1 cellular context compared by ENCODE assay signal in the genomic region with DNA sequence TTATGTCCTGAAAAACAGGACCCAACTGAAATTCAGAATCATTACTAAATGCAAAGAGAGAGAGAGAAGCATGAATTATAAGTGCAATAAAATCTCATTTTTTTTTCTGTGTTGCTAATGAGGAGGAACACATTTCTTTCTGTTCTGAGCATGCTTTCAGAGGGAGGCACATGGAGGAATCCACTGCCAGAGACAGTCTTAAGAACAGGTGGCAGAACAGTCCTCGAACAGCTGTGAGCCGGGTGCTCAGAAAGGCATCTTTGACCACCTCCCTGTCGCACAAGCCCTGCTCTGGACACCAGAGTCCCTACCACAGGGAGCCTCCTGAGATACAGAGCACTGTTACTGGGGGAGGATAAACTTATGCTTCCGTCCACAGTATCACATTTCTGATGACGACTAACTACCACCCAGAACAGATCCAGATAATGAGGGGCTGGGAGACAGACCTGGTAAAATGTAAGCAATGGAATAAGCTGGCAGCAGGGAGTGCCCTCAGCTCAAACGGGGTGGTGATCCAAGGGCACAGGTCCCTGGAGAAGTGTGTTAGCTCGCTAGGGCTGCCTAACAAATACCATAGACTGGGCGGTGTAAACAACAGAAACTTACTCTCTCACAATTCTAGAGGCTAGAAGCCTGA.
TF ChIP-seq lines count a peak whose summit lies in the region.

No MANE protein-coding gene starts in this region.

TF ChIP-seq in HCT116, 20 proteins besides CTCF, POLR2A, EP300 and RAD21 (continued from another document):
- TF ChIP-seq EGR1 (IDR thresholded peaks at IDR 0.05; ENCODE audit: low read depth), result no peak
- TF ChIP-seq JUND (IDR thresholded peaks at IDR 0.05), result no peak
- TF ChIP-seq EZH2phosphoT487 (IDR thresholded peaks at IDR 0.05; ENCODE audit: borderline replicate concordance), result no peak
- no peak for TF ChIP-seq CEBPB (IDR thresholded peaks at IDR 0.05; ENCODE audit: low read depth)
- no peak for TF ChIP-seq SP1 (IDR thresholded peaks at IDR 0.05; ENCODE audit: low read depth)
- TF ChIP-seq FOSL1 (IDR thresholded peaks at IDR 0.05; ENCODE audit: low read depth), result no peak
